Comparison of ENCODE assay signal across 23 cellular contexts in the genomic region with DNA sequence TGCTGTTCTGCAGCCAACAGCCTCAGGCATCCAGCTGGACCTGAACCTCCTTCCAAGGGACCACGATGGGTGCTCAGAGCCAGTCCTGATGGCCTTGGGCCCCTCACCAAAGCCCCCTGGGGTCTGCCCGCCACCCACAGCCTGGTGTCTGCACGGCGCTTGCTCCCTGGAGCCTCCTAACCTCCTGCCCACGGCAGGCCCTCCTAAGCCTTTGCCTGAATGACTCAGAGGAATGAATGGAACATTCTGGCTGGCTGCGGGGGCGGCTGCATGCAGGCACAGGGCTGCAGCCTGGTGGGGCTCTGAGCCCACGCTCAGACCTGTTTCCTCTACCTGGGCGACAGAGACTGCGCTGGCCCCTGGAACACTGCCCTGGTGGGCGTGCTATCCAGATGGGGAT. TPM values are rescaled to one million over a fixed set of nuclear protein-coding genes. Genes with fewer than 3 reads are reported as not detected.
DNase-seq lines count a peak whose midpoint lies in the region; ATAC-seq and TF ChIP-seq lines count a peak whose summit lies in the region.
"Had no signal": no experiment of that assay in that cellular context is flagged by ENCODE, and none has a peak within 500 bp of the region (broad histone marks: within the 10 kb centered on the region; RNA-seq: fewer than 3 reads in every experiment).

No MANE protein-coding gene starts in this region.

- H3K9me2 ChIP-seq in hepatocyte (replicated peaks; ENCODE audit: insufficient read depth), result no peaks in the 10 kb centered on the region

- no peak for TF ChIP-seq POLR2A in erythroblast (IDR thresholded peaks at IDR 0.05; ENCODE audit: low read length)

- no peaks in the 10 kb centered on the region for H3K4me1 ChIP-seq in HEK293 (ENCODE audit: control insufficient read depth, insufficient read depth, low read length)
- H3K4me1 ChIP-seq in hepatocyte (ENCODE audit: insufficient read depth), result no peaks in the 10 kb centered on the region
- H3K4me1 ChIP-seq: neural progenitor cell, right atrium auricular region, SJSA1, tibial artery had no signal

- H3K36me3 ChIP-seq in HEK293 (ENCODE audit: control insufficient read depth in 2 of 2, insufficient read depth in 1 of 2, low read length in 2 of 2) (no peaks in the 10 kb centered on the region), hepatocyte (replicated peaks; ENCODE audit: insufficient read depth, low read depth) (no peaks in the 10 kb centered on the region)
- H3K36me3 ChIP-seq: neural progenitor cell, right atrium auricular region, SJSA1, tibial artery had no signal

- no peak overlapping the region for H3K4me3 ChIP-seq in HEK293 (ENCODE audit: low read depth, low read length)
- no peak overlapping the region for H3K4me3 ChIP-seq in hepatocyte
- H3K4me3 ChIP-seq: mucosa of descending colon, neural progenitor cell, right atrium auricular region, SJSA1, tibial artery had no signal

- CTCF ChIA-PET in HEK293 (lab: Yijun Ruan, JAX), result interaction anchor here (0.5 kb wide), 1 partner anchor 91 kb away, joined by 3 read pairs; no protein-coding TSS in a partner anchor

- H3K4me2 ChIP-seq in hepatocyte, result no peak overlapping the region
- H3K4me2 ChIP-seq: neural progenitor cell had no signal

- WGBS in hepatocyte (ENCODE audit: low lambda C conversion rate, missing lambda C conversion rate), result 82% methylated on average over 11 of the region's 11 CpGs

- H3K27me3 ChIP-seq in hepatocyte, result no peaks in the 10 kb centered on the region
- H3K27me3 ChIP-seq: neural progenitor cell, right atrium auricular region, SJSA1 had no signal

- DNase-seq in astrocyte of the hippocampus (ENCODE audit: low read depth, low spot score) (peak; percentile 26), hepatocyte (ENCODE audit: low spot score) (peak; percentile 31), posterior cingulate gyrus (peak in 9 of 10 donors; percentile 25 to 95 (median 72)), NCI-H774 (lab: John Stamatoyannopoulos, UW) (no peak), erythroblast (lab: John Stamatoyannopoulos, UW) (no peak)
- no peak for DNase-seq in activated CD4-positive, alpha-beta T cell treated with anti-CD3 and anti-CD28 coated beads, Interleukin-2, amount 50 U/mL, for 48 hours
- DNase-seq: activated CD8-positive, alpha-beta memory T cell treated with anti-CD3 and anti-CD28 coated beads for 24 hours; COR-L47; dermis blood vessel endothelial cell; EL; mucosa of descending colon; NCI-H82; PC-3; tibial artery had no signal

- POLR2A ChIA-PET in HEK293 (lab: Yijun Ruan, JAX), result no interaction called here

- H3K9me3 ChIP-seq in HEK293 (ENCODE audit: control insufficient read depth, insufficient read depth, low read depth, low read length) (no peaks in the 10 kb centered on the region), hepatocyte (ENCODE audit: low read depth) (no peaks in the 10 kb centered on the region)
- H3K9me3 ChIP-seq: mucosa of descending colon, right atrium auricular region, SJSA1, tibial artery had no signal

- no peak for ATAC-seq in HG03565 (IDR thresholded peaks at IDR 0.05; ENCODE audit: unreplicated experiment)
- ATAC-seq: mucosa of descending colon; PC-3; stimulated activated memory B cell treated with anti-CD40 and anti-IgM and Interleukin-4, amounts not matched to agents 10 μg/mL and 1 μg/mL and 100 μg/mL, for 72 hours had no signal

- intact Hi-C loops in posterior cingulate gyrus (cut with DNase I), result no loop called here

- H3K79me2 ChIP-seq in hepatocyte, result no peaks in the 10 kb centered on the region

- H3K27ac ChIP-seq in HEK293 (ENCODE audit: extremely low read depth, low read depth, low read length), result no peak overlapping the region
- no peak overlapping the region for H3K27ac ChIP-seq in hepatocyte
- H3K27ac ChIP-seq: epithelial cell of prostate, neural progenitor cell, right atrium auricular region, SJSA1, tibial artery had no signal

- H4K20me1 ChIP-seq in hepatocyte (ENCODE audit: insufficient read depth, poor library complexity, severe bottlenecking), result no peaks in the 10 kb centered on the region

- no peak overlapping the region for H2AFZ ChIP-seq in hepatocyte
- H2AFZ ChIP-seq: neural progenitor cell had no signal

- TF ChIP-seq CTCF in HEK293 (tag by site-specific recombination; IDR thresholded peaks at IDR 0.05) (no peak), hepatocyte (IDR thresholded peaks at IDR 0.05; ENCODE audit: poor library complexity) (no peak)

TF ChIP-seq in HEK293, 187 proteins besides CTCF, POLR2A, EP300 and RAD21:
- TF ChIP-seq EGR2 (tag by site-specific recombination; IDR thresholded peaks at IDR 0.05; ENCODE audit: low read depth) (peak; percentile 93), ZNF677 (tag by site-specific recombination; IDR thresholded peaks at IDR 0.05) (no peak), ZBTB1 (tag by site-specific recombination; IDR thresholded peaks at IDR 0.05) (no peak), ZNF114 (tag by site-specific recombination; IDR thresholded peaks at IDR 0.05) (no peak), ZNF211 (tag by site-specific recombination; IDR thresholded peaks at IDR 0.05; ENCODE audit: low read depth) (no peak), ZNF302 (tag by site-specific recombination; IDR thresholded peaks at IDR 0.05; ENCODE audit: low read depth) (no peak), ZFHX2 (tag by site-specific recombination; conservative IDR thresholded peaks at IDR 0.05) (peak; percentile 96), ZNF132 (tag by site-specific recombination; IDR thresholded peaks at IDR 0.05; ENCODE audit: borderline replicate concordance) (no peak), FEZF1 (tag by site-specific recombination; IDR thresholded peaks at IDR 0.05) (no peak), GLIS2 (tag by site-specific recombination; IDR thresholded peaks at IDR 0.05) (no peak), ZNF354C (tag by site-specific recombination; IDR thresholded peaks at IDR 0.05; ENCODE audit: borderline replicate concordance, low read depth) (no peak), ZNF202 (tag by site-specific recombination; IDR thresholded peaks at IDR 0.05; ENCODE audit: borderline replicate concordance) (no peak), ZNF473 (tag by site-specific recombination; IDR thresholded peaks at IDR 0.05) (no peak), GFI1B (tag by site-specific recombination; IDR thresholded peaks at IDR 0.05) (no peak), ZNF843 (tag by site-specific recombination; IDR thresholded peaks at IDR 0.05) (no peak)
- TF ChIP-seq, protein P1, sequence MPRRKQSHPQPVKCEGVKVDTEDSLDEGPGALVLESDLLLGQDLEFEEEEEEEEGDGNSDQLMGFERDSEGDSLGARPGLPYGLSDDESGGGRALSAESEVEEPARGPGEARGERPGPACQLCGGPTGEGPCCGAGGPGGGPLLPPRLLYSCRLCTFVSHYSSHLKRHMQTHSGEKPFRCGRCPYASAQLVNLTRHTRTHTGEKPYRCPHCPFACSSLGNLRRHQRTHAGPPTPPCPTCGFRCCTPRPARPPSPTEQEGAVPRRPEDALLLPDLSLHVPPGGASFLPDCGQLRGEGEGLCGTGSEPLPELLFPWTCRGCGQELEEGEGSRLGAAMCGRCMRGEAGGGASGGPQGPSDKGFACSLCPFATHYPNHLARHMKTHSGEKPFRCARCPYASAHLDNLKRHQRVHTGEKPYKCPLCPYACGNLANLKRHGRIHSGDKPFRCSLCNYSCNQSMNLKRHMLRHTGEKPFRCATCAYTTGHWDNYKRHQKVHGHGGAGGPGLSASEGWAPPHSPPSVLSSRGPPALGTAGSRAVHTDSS (tag by site-specific recombination; IDR thresholded peaks at IDR 0.05), result no peak

RNA-seq across cellular contexts. Expression of gene SOHLH1, which starts 6.9 kb away (rescaled TPM):
- not detected in 2 replicates for total RNA-seq in hepatocyte
- not detected in 2 replicates for polyA plus RNA-seq in hepatocyte
- total RNA-seq: dermis blood vessel endothelial cell, frontal cortex, liver, mucosa of descending colon, PC-3, right atrium auricular region, SJSA1 had no signal
- polyA plus RNA-seq: liver had no signal

RNA-seq across cellular contexts. Expression of gene KCNT1, which starts 9.6 kb away (rescaled TPM):
- 0.40 TPM in 1 of 2 replicates, not detected in the other for total RNA-seq in hepatocyte
- polyA plus RNA-seq in hepatocyte, result 0.27 TPM in 1 of 2 replicates, not detected in the other
- total RNA-seq: dermis blood vessel endothelial cell, PC-3, SJSA1 had no signal

RNA-seq across cellular contexts. Expression of gene LCN9, which starts 29.3 kb away (rescaled TPM):
- 2.2 and 2.6 TPM in 2 replicates for total RNA-seq in hepatocyte
- polyA plus RNA-seq in hepatocyte, result 13.4 and 21.6 TPM in 2 replicates
- total RNA-seq: dermis blood vessel endothelial cell, frontal cortex, liver, mucosa of descending colon, PC-3, right atrium auricular region, SJSA1 had no signal
- polyA plus RNA-seq: liver had no signal

RNA-seq across cellular contexts. Expression of gene GLT6D1, which starts 53.1 kb away (rescaled TPM):
- total RNA-seq in hepatocyte, result 0.20 TPM in 2 replicates
- polyA plus RNA-seq in hepatocyte, result not detected in 2 replicates
- total RNA-seq: dermis blood vessel endothelial cell, frontal cortex, liver, mucosa of descending colon, PC-3, right atrium auricular region, SJSA1 had no signal
- polyA plus RNA-seq: liver had no signal

Comparison
In these comparisons a context has a peak if more than half of its experiments do, and no peak if none do; other contexts are left out.
1. DNase-seq: peak in astrocyte of the hippocampus (single experiment), hepatocyte (single experiment) and posterior cingulate gyrus (9 of 10); none in activated CD4-positive, alpha-beta T cell treated with anti-CD3 and anti-CD28 coated beads, Interleukin-2, amount 50 U/mL, for 48 hours (0 of 2), NCI-H774 (single experiment) and erythroblast (0 of 2).